In the genomic region with DNA sequence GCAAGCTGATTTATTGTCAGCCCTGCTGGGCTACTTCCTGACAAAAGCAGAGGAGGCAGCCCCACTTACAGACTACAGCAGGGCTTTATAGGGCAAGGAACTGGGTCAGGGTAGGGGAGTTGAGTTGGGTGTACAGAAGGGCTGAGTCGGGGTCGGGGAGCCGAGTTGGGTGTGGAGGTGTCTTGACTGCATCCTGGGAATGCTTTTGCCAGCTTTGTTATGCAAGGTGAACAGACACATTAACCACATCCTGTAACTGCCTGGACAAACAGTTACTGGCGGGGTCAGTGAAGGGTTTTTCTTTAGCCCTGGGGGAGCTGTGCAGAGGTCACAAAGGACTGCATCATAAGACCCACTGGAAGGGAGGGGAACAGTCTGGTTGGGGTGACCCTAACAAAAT, we compare ENCODE assay signal across 9 cellular contexts. TPM values are rescaled to one million over a fixed set of nuclear protein-coding genes. Genes with fewer than 3 reads are reported as not detected.
DNase-seq lines count a peak whose midpoint lies in the region; ATAC-seq and TF ChIP-seq lines count a peak whose summit lies in the region.
"Had no signal": no experiment of that assay in that cellular context is flagged by ENCODE, and none has a peak within 500 bp of the region (broad histone marks: within the 10 kb centered on the region; RNA-seq: fewer than 3 reads in every experiment).

No MANE protein-coding gene starts in this region.

- peak; percentile 83 for DNase-seq in NB4 (ENCODE audit: low read depth)
- DNase-seq in epithelial cell of esophagus (ENCODE audit: low read depth), result peak; percentile 42
- DNase-seq in renal cortical epithelial cell (ENCODE audit: low read depth), result peak; percentile 91
- no peak for DNase-seq in ACHN
- DNase-seq in amygdala (lab: John Stamatoyannopoulos, UW), result no peak
- no peak for DNase-seq in germinal center (ENCODE audit: low spot score)
- DNase-seq: KG1 had no signal

- H3K4me3 ChIP-seq in NB4 (ENCODE audit: low read depth, low read length) (no peak overlapping the region), epithelial cell of esophagus (ENCODE audit: low read length) (no peak overlapping the region)
- H3K4me3 ChIP-seq: SJSA1 had no signal

- TF ChIP-seq CTCF in NB4 (IDR thresholded peaks at IDR 0.05; ENCODE audit: low read depth, low read length), result no peak
- TF ChIP-seq CTCF in epithelial cell of esophagus (IDR thresholded peaks at IDR 0.05; ENCODE audit: insufficient read depth, low read depth, low read length, missing control alignments), result no peak

- TF ChIP-seq POLR2A in NB4 (IDR thresholded peaks at IDR 0.05; ENCODE audit: extremely low read depth, insufficient read length), result no peak

- in situ Hi-C loops in ACHN (cut with HindIII; ENCODE audit: low pct_ligation_motif_present, low pct_unique_long_range_greater_than_20kb, low sequenced_read_pairs), result no loop called here

- ATAC-seq in GM19397 (IDR thresholded peaks at IDR 0.05; ENCODE audit: unreplicated experiment), result peak; percentile 51

RNA-seq across cellular contexts. Expression of gene GBP5, which starts 39.1 kb away (rescaled TPM):
- 0.05 and 0.17 TPM in 2 replicates for total RNA-seq in renal cortical epithelial cell

RNA-seq across cellular contexts. Expression of gene GBP6, which starts 52.1 kb away (rescaled TPM):
- under 0.01 and 4.7 TPM in 2 replicates for total RNA-seq in renal cortical epithelial cell
- total RNA-seq: SJSA1 had no signal

Comparison
In these comparisons a context has a peak if more than half of its experiments do, and no peak if none do; other contexts are left out.
1. DNase-seq: peak in NB4 (single experiment), epithelial cell of esophagus (single experiment) and renal cortical epithelial cell (single experiment); none in ACHN (single experiment), amygdala (0 of 56) and germinal center (single experiment).